19 cellular contexts compared by ENCODE assay signal in genomic region chr9:2778816-2779215, GRCh38.
DNase-seq lines count a peak whose midpoint lies in the region; ATAC-seq and TF ChIP-seq lines count a peak whose summit lies in the region.
"Had no signal": no experiment of that assay in that cellular context is flagged by ENCODE, and none has a peak within 500 bp of the region (broad histone marks: within the 10 kb centered on the region; RNA-seq: fewer than 3 reads in every experiment).

No MANE protein-coding gene starts in this region.

- H3K9me3 ChIP-seq in SJCRH30 (replicated peaks) (peaks cover 9% of the 10 kb centered on the region; the same call in 1 of the 2 replicates), endodermal cell (ENCODE audit: control insufficient read depth, low read length) (peaks cover 71% of the 10 kb centered on the region)

- H3K4me1 Mint-ChIP-seq in endodermal cell, result no peaks in the 10 kb centered on the region
- H3K4me1 Mint-ChIP-seq: B cell had no signal

- no peak for TF ChIP-seq CTCF in endodermal cell (conservative IDR thresholded peaks at IDR 0.05)

- no peak for ATAC-seq in left colon
- ATAC-seq: A549; CD8-positive, alpha-beta T cell had no signal

- peaks cover 57% of the 10 kb centered on the region for H3K36me3 ChIP-seq in SJCRH30
- peaks cover 95% of the 10 kb centered on the region for H3K36me3 ChIP-seq in endodermal cell (ENCODE audit: control insufficient read depth, insufficient read depth, low read length)

- no peaks in the 10 kb centered on the region for H3K27me3 Mint-ChIP-seq in endodermal cell (ENCODE audit: insufficient read depth)
- H3K27me3 Mint-ChIP-seq: B cell; CD4-positive, alpha-beta T cell had no signal

- WGBS in endodermal cell (ENCODE audit: insufficient coverage in 1 of 2, insufficient read length in 1 of 2), 2 experiments, result 76 to 92% methylated on average over 2 of the region's 2 CpGs

- H3K36me3 Mint-ChIP-seq in endodermal cell (ENCODE audit: low read depth), result peaks cover 96% of the 10 kb centered on the region

- H3K4me3 ChIP-seq in SJCRH30 (no peak overlapping the region), endodermal cell (ENCODE audit: low read length) (peak overlapping the region; percentile 50)
- H3K4me3 ChIP-seq: A549; BLaER1 treated with 17β-estradiol and CSF1 and Interleukin-3, amounts not matched to agents 10 nM and 100 nM had no signal

- intact Hi-C loops in left colon (cut with DNase I, micrococcal nuclease), result no loop called here

- no peak overlapping the region for H3K4me3 Mint-ChIP-seq in endodermal cell
- H3K4me3 Mint-ChIP-seq: B cell; CD4-positive, alpha-beta T cell; CD8-positive, alpha-beta T cell had no signal

- H3K27ac ChIP-seq in SJCRH30 (peak overlapping the region; percentile 24), endodermal cell (ENCODE audit: low read depth, low read length) (no peak overlapping the region)
- H3K27ac ChIP-seq: 22Rv1; A549; BLaER1 treated with 17β-estradiol and CSF1 and Interleukin-3, amounts not matched to agents 10 nM and 100 nM; C4-2B had no signal

- peaks cover 59% of the 10 kb centered on the region for H3K9me3 Mint-ChIP-seq in endodermal cell

- H3K27me3 ChIP-seq in SJCRH30, result no peaks in the 10 kb centered on the region
- H3K27me3 ChIP-seq in endodermal cell (ENCODE audit: control insufficient read depth, insufficient read depth, low read length, poor library complexity, severe bottlenecking), result no peaks in the 10 kb centered on the region
- H3K27me3 ChIP-seq: BLaER1 treated with 17β-estradiol and CSF1 and Interleukin-3, amounts not matched to agents 10 nM and 100 nM had no signal

- DNase-seq in SJCRH30, result peak; percentile 6 to 64
- no peak for DNase-seq in endodermal cell
- peak; percentile 7 for DNase-seq in globus pallidus (ENCODE audit: low spot score)
- peak; percentile 57 for DNase-seq in pons (ENCODE audit: low spot score)
- DNase-seq in activated CD4-positive, alpha-beta T cell treated with anti-CD3 and anti-CD28 coated beads, Interleukin-2, amount 50 U/mL, for 1 hour, result no peak
- DNase-seq in T-helper 1 cell, result no peak
- no peak for DNase-seq in left colon
- DNase-seq: AML-193; Caco-2; Calu3; CD4-positive, alpha-beta T cell; CD8-positive, alpha-beta T cell; DMS79 treated with DMSO at 0.1 percent for 48 hours; GF-D8 had no signal

- no peak overlapping the region for H3K27ac Mint-ChIP-seq in endodermal cell
- H3K27ac Mint-ChIP-seq: B cell; CD4-positive, alpha-beta T cell; CD8-positive, alpha-beta T cell had no signal

- H3K4me1 ChIP-seq in SJCRH30, result no peaks in the 10 kb centered on the region; the same call in 1 of the 2 replicates
- H3K4me1 ChIP-seq in endodermal cell (ENCODE audit: control insufficient read depth, insufficient read depth, low read length), result no peaks in the 10 kb centered on the region
- H3K4me1 ChIP-seq: A549; BLaER1 treated with 17β-estradiol and CSF1 and Interleukin-3, amounts not matched to agents 10 nM and 100 nM; Caco-2 had no signal

- H3K9ac ChIP-seq in endodermal cell (ENCODE audit: extremely low read depth, low read length, poor library complexity, severe bottlenecking), result no peak overlapping the region
- H3K9ac ChIP-seq: BLaER1 treated with 17β-estradiol and CSF1 and Interleukin-3, amounts not matched to agents 10 nM and 100 nM had no signal

Comparison
In these comparisons a context has a peak if more than half of its experiments do, and no peak if none do; other contexts are left out.
1. DNase-seq: peak in SJCRH30 (2 of 2), globus pallidus (single experiment) and pons (single experiment); none in endodermal cell (single experiment), activated CD4-positive, alpha-beta T cell treated with anti-CD3 and anti-CD28 coated beads, Interleukin-2, amount 50 U/mL, for 1 hour (single experiment), T-helper 1 cell (0 of 5) and left colon (0 of 2).